20 cellular contexts compared by ENCODE assay signal in the genomic region with DNA sequence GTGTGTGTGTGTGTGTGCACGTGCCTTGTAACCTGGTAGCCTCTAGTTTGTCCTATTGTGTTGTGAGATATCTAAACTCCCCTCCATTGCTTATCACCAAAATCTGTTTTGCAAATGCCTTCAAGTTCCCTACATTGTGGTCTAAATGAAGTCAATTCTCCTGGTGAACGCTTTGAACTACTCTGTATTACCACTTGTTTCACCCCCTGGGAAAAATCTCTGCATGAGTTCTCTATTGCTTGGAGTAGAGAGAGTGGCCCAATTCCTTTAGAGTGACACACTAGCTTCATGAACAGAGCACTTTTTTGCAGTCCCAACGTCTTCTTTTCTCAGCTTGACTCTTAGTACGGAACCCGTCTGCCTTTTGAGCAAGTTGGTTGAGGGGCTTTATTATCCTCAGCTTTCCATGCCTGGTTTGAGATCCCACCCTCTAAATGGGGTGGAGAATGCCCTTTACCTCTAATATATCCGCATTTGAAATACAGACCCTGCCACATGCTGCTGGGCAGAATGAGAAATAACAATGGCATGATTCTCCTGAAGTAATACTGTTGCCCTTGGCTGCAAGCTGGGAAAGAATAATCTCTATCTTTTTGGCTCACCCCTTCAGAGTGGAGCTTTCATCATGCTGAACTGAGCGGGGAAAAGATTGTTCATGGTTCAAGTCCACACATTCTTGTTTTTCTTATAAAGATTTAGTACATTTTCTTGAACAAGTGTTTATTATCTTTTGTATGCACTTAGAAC.
DNase-seq lines count a peak whose midpoint lies in the region; ATAC-seq and TF ChIP-seq lines count a peak whose summit lies in the region.
"Had no signal": no experiment of that assay in that cellular context is flagged by ENCODE, and none has a peak within 500 bp of the region (broad histone marks: within the 10 kb centered on the region; RNA-seq: fewer than 3 reads in every experiment).

No MANE protein-coding gene starts in this region.

- H3K27me3 ChIP-seq in HUES64 (ENCODE audit: insufficient read depth, low read length), result no peaks in the 10 kb centered on the region
- H3K27me3 ChIP-seq in iPS-20b (ENCODE audit: insufficient read depth, low read length), result no peaks in the 10 kb centered on the region
- H3K27me3 ChIP-seq in stomach, result no peaks in the 10 kb centered on the region
- H3K27me3 ChIP-seq in esophagus squamous epithelium, result no peaks in the 10 kb centered on the region
- H3K27me3 ChIP-seq: BLaER1 had no signal

- 24% methylated on average over 6 of the region's 7 CpGs for WGBS in HUES64
- WGBS in stomach, 5 donors, result 49 to 64% (median 55%) methylated on average over 7 of the region's 7 CpGs
- WGBS in esophagus squamous epithelium, 2 donors, result 55 to 60% methylated on average over 7 of the region's 7 CpGs

- TF ChIP-seq EP300 in stomach (IDR thresholded peaks at IDR 0.05), result no peak

- no peak for ATAC-seq in GM19395 (IDR thresholded peaks at IDR 0.05; ENCODE audit: unreplicated experiment)
- no peak for ATAC-seq in HG02981 (IDR thresholded peaks at IDR 0.05; ENCODE audit: unreplicated experiment)
- ATAC-seq: activated T-helper 17 cell treated with anti-CD3 and anti-CD28 coated beads, Interleukin-2, amount 50 U/mL, for 72 hours; esophagus mucosa had no signal

- DNase-seq in AG10803 (ENCODE audit: low read depth) (peak; percentile 8), choroid plexus epithelial cell (ENCODE audit: low read depth) (peak; percentile 50), stomach (no peak), esophagus squamous epithelium (lab: John Stamatoyannopoulos, UW) (no peak)
- DNase-seq: activated CD4-positive, alpha-beta T cell treated with anti-CD3 and anti-CD28 coated beads, Interleukin-2, amount 10 ng/mL, durations not matched to agents 24 days and 14 days; activated naive CD8-positive, alpha-beta T cell treated with anti-CD3 and anti-CD28 coated beads, Interleukin-2, amount 10 ng/mL, durations not matched to agents 7 days and 5 days; Calu3; effector CD4-positive, alpha-beta T cell; KBM-7; NCI-H1930; occipital lobe; PC-9; retina had no signal

- peaks cover 35% of the 10 kb centered on the region for H3K4me1 ChIP-seq in HUES64 (ENCODE audit: insufficient read depth, low read length)
- H3K4me1 ChIP-seq in iPS-20b (ENCODE audit: insufficient read depth, low read length), result peaks cover 30% of the 10 kb centered on the region
- H3K4me1 ChIP-seq in stomach, result no peaks in the 10 kb centered on the region
- no peaks in the 10 kb centered on the region for H3K4me1 ChIP-seq in esophagus squamous epithelium
- H3K4me1 ChIP-seq: BLaER1 had no signal

- H3K9ac ChIP-seq in HUES64 (ENCODE audit: low read depth, low read length) (peak overlapping the region; percentile 15; the same call in 1 of the 2 replicates), iPS-20b (ENCODE audit: low read depth, low read length) (peak overlapping the region; percentile 57)
- H3K9ac ChIP-seq: BLaER1 had no signal

- no peak overlapping the region for H3K4me3 ChIP-seq in AG10803 (ENCODE audit: low read length)
- peak overlapping the region; percentile 9; the same call in 1 of the 2 replicates for H3K4me3 ChIP-seq in HUES64 (ENCODE audit: low read length)
- H3K4me3 ChIP-seq in choroid plexus epithelial cell (ENCODE audit: low read depth, low read length), result no peak overlapping the region
- H3K4me3 ChIP-seq in iPS-20b (ENCODE audit: low read length), result peak overlapping the region; percentile 20; the same call in 1 of the 2 replicates
- no peak overlapping the region for H3K4me3 ChIP-seq in stomach
- no peak overlapping the region for H3K4me3 ChIP-seq in esophagus squamous epithelium
- H3K4me3 ChIP-seq: BLaER1, PC-9 had no signal

- H3K9me3 ChIP-seq in HUES64 (ENCODE audit: insufficient read depth, low read depth, low read length) (0 out of 2 replicates have a peak, but pooled peaks cover 7% of the 10 kb centered on the region), iPS-20b (ENCODE audit: insufficient read depth, low read depth, low read length) (no peaks in the 10 kb centered on the region; the same call in none of the 2 replicates), stomach (no peaks in the 10 kb centered on the region), esophagus squamous epithelium (peaks cover 0 to 6% (median 0%) of the 10 kb centered on the region in 3 donors)
- H3K9me3 ChIP-seq: BLaER1 had no signal

- no peak for TF ChIP-seq CTCF in AG10803 (conservative IDR thresholded peaks at IDR 0.05; ENCODE audit: low read length)
- TF ChIP-seq CTCF in choroid plexus epithelial cell (conservative IDR thresholded peaks at IDR 0.05; ENCODE audit: low read depth, low read length), result no peak
- TF ChIP-seq CTCF in stomach (IDR thresholded peaks at IDR 0.05), result no peak
- TF ChIP-seq CTCF in esophagus squamous epithelium (IDR thresholded peaks at IDR 0.05), result no peak

- H3K36me3 ChIP-seq in HUES64 (ENCODE audit: insufficient read depth, low read length) (no peaks in the 10 kb centered on the region), iPS-20b (ENCODE audit: insufficient read depth, low read depth, low read length) (no peaks in the 10 kb centered on the region), stomach (no peaks in the 10 kb centered on the region), esophagus squamous epithelium (no peaks in the 10 kb centered on the region)
- H3K36me3 ChIP-seq: BLaER1 had no signal

- peak overlapping the region; percentile 85; the same call in 1 of the 2 replicates for H3K27ac ChIP-seq in HUES64 (ENCODE audit: low read depth, low read length)
- H3K27ac ChIP-seq in iPS-20b (ENCODE audit: low read length), result peak overlapping the region; percentile 85
- no peak overlapping the region for H3K27ac ChIP-seq in stomach
- no peak overlapping the region for H3K27ac ChIP-seq in esophagus squamous epithelium
- H3K27ac ChIP-seq: BLaER1, PC-9 had no signal

- intact Hi-C loops in stomach (cut with DNase I; ENCODE audit: low total_unique reads) (no loop called here), esophagus squamous epithelium (cut with DNase I) (no loop called here)

- TF ChIP-seq POLR2A in stomach (IDR thresholded peaks at IDR 0.05) (no peak), esophagus squamous epithelium (IDR thresholded peaks at IDR 0.05) (no peak)

Comparison
In these comparisons a context has a peak if more than half of its experiments do, and no peak if none do; other contexts are left out.
1. DNase-seq: peak in AG10803 (single experiment) and choroid plexus epithelial cell (single experiment); none in stomach (single experiment) and esophagus squamous epithelium (single experiment).
2. H3K4me3 ChIP-seq: peak in HUES64 (single experiment) and iPS-20b (single experiment); none in AG10803 (single experiment), choroid plexus epithelial cell (single experiment), stomach (0 of 4) and esophagus squamous epithelium (0 of 4).
3. H3K27ac ChIP-seq: peak in HUES64 (single experiment) and iPS-20b (single experiment); none in stomach (0 of 5) and esophagus squamous epithelium (0 of 4).